27 cellular contexts compared by ENCODE assay signal in the genomic region with DNA sequence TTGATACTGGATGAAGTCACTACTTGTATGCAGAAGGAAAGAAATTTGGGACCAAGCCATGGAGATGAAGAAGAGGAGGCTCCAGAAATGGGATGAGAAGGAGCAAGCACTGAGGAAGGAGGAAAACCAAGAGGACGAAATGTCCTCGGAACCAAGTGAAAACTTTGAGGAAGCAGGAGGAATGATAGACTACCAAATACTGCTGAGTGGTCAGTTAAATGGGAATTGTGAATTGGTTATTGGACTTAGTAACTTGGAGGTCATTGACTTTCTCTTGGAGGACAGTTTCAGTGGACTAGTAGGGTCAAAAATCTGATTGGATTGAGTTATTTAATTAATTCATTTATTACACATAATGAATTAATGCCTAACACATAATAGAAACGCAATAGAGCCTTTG.
A peak's percentile ranks its signal among the peaks of the same experiment; 100 is the strongest.
DNase-seq lines count a peak whose midpoint lies in the region; ATAC-seq, FAIRE-seq and TF ChIP-seq lines count a peak whose summit lies in the region.
"Had no signal": no experiment of that assay in that cellular context is flagged by ENCODE, and none has a peak within 500 bp of the region (broad histone marks: within the 10 kb centered on the region; RNA-seq: fewer than 3 reads in every experiment).

No MANE protein-coding gene starts in this region.

- H3K18ac ChIP-seq in IMR-90 (ENCODE audit: low read depth, low read length) = no peak overlapping the region

- POLR2A ChIA-PET in HepG2 (lab: Yijun Ruan, JAX) = no interaction called here
- POLR2A ChIA-PET in IMR-90 (lab: Charles Lee; ENCODE audit: unreplicated experiment) = no interaction called here

- H2AK9ac ChIP-seq in IMR-90 (replicated peaks; ENCODE audit: low read depth, low read length, poor library complexity) = no peak overlapping the region

- H3K23ac ChIP-seq in IMR-90 (ENCODE audit: low read depth, low read length) = no peak overlapping the region

- H3K9me3 ChIP-seq in HepG2 (ENCODE audit: low read length) = peaks cover 21% of the 10 kb centered on the region
- no peaks in the 10 kb centered on the region for H3K9me3 ChIP-seq in right lobe of liver
- no peaks in the 10 kb centered on the region for H3K9me3 ChIP-seq in IMR-90 (ENCODE audit: control insufficient read depth, insufficient read depth, low read length)
- H3K9me3 ChIP-seq: BE2C, BLaER1 had no signal

- TF ChIP-seq CTCF in HepG2 (CRISPR knock-in tag; IDR thresholded peaks at IDR 0.05) = no peak
- TF ChIP-seq CTCF in right lobe of liver (IDR thresholded peaks at IDR 0.05) = no peak
- no peak for TF ChIP-seq CTCF in IMR-90 (conservative IDR thresholded peaks at IDR 0.05; ENCODE audit: low read depth, low read length)
- no peak for TF ChIP-seq CTCF in endothelial cell (IDR thresholded peaks at IDR 0.05; ENCODE audit: unreplicated experiment)
- TF ChIP-seq CTCF in foreskin fibroblast (IDR thresholded peaks at IDR 0.05; ENCODE audit: low read depth, low read length) = no peak

- no peaks in the 10 kb centered on the region for H3K27me3 Mint-ChIP-seq in endothelial cell (ENCODE audit: unreplicated experiment)
- H3K27me3 Mint-ChIP-seq in activated T-helper 1 cell treated with anti-CD3 and anti-CD28 coated beads, Interleukin-12 subunit alpha, Interleukin-12 subunit beta, Interleukin-2, Interleukin-4 antibody, amounts not matched to agents 30 ng/mL and 10 ng/mL and 1 ng/mL, durations not matched to agents 14 hours and 24 hours and 36 hours (ENCODE audit: insufficient read depth) = no peaks in the 10 kb centered on the region
- H3K27me3 Mint-ChIP-seq: CD4-positive, alpha-beta memory T cell; CD8-positive, alpha-beta memory T cell had no signal

- H2BK20ac ChIP-seq in IMR-90 (ENCODE audit: low read depth, low read length) = no peak overlapping the region

- no peak for TF ChIP-seq POLR2A in HepG2 (IDR thresholded peaks at IDR 0.05; ENCODE audit: insufficient read depth in 1 of 2, low read depth in 2 of 2, low read length in 2 of 2)
- TF ChIP-seq POLR2A in right lobe of liver (IDR thresholded peaks at IDR 0.05) = no peak
- no peak for TF ChIP-seq POLR2A in IMR-90 (IDR thresholded peaks at IDR 0.05; ENCODE audit: low read depth, low read length)

- H3K79me2 ChIP-seq in HepG2 (ENCODE audit: insufficient read depth, low read length) = no peaks in the 10 kb centered on the region

- H4K5ac ChIP-seq in IMR-90 (ENCODE audit: low read depth, low read length) = no peak overlapping the region

- TF ChIP-seq RAD21 in HepG2 (CRISPR knock-in tag; IDR thresholded peaks at IDR 0.05) (no peak), IMR-90 (IDR thresholded peaks at IDR 0.05; ENCODE audit: low read length) (no peak)

- H3K27ac Mint-ChIP-seq in endothelial cell (ENCODE audit: unreplicated experiment) = peak overlapping the region; percentile 9
- no peak overlapping the region for H3K27ac Mint-ChIP-seq in activated T-helper 1 cell treated with anti-CD3 and anti-CD28 coated beads, Interleukin-12 subunit alpha, Interleukin-12 subunit beta, Interleukin-2, Interleukin-4 antibody, amounts not matched to agents 30 ng/mL and 10 ng/mL and 1 ng/mL, durations not matched to agents 14 hours and 24 hours and 36 hours
- H3K27ac Mint-ChIP-seq: CD14-positive monocyte; CD4-positive, alpha-beta memory T cell; CD4-positive, CD25-positive, alpha-beta regulatory T cell; CD8-positive, alpha-beta memory T cell had no signal

- dilution Hi-C loops in IMR-90 (cut with HindIII; ENCODE audit: low sequenced_read_pairs, unreplicated experiment) = no loop called here

- H3K4me2 ChIP-seq in HepG2 (ENCODE audit: low read depth, low read length) (no peak overlapping the region), IMR-90 (ENCODE audit: low read depth, low read length) (no peak overlapping the region)
- H3K4me2 ChIP-seq: BLaER1 had no signal

- no peaks in the 10 kb centered on the region for H3K79me1 ChIP-seq in IMR-90 (ENCODE audit: low read depth in 1 of 2, low read length in 2 of 2)

- no peaks in the 10 kb centered on the region for H4K20me1 ChIP-seq in HepG2 (ENCODE audit: insufficient read depth, low read length)
- no peaks in the 10 kb centered on the region for H4K20me1 ChIP-seq in IMR-90 (ENCODE audit: insufficient read depth, low read length)
- H4K20me1 ChIP-seq: BLaER1 had no signal

- no peak overlapping the region for H3K56ac ChIP-seq in IMR-90 (ENCODE audit: extremely low read depth, insufficient read depth, low read length)

- intact Hi-C loops in HepG2 (cut with micrococcal nuclease; ENCODE audit: unreplicated experiment) (no loop called here), right lobe of liver (cut with DNase I) (no loop called here), IMR-90 (cut with micrococcal nuclease) (loop anchor here (2.0 kb wide), 1 partner anchor 541 kb away; no protein-coding TSS in a partner anchor)
- intact Hi-C loops in activated T-helper 1 cell treated with anti-CD3 and anti-CD28 coated beads, Interleukin-12 subunit alpha, Interleukin-12 subunit beta, Interleukin-2, Interleukin-4 antibody, amounts not matched to agents 30 ng/mL and 10 ng/mL and 1 ng/mL, durations not matched to agents 14 hours and 24 hours and 36 hours (cut with micrococcal nuclease) = no loop called here

- H3K4me1 Mint-ChIP-seq in endothelial cell (ENCODE audit: unreplicated experiment) = no peaks in the 10 kb centered on the region
- H3K4me1 Mint-ChIP-seq in activated T-helper 1 cell treated with anti-CD3 and anti-CD28 coated beads, Interleukin-12 subunit alpha, Interleukin-12 subunit beta, Interleukin-2, Interleukin-4 antibody, amounts not matched to agents 30 ng/mL and 10 ng/mL and 1 ng/mL, durations not matched to agents 14 hours and 24 hours and 36 hours (ENCODE audit: low read depth) = no peaks in the 10 kb centered on the region
- H3K4me1 Mint-ChIP-seq: CD14-positive monocyte; CD4-positive, alpha-beta memory T cell; CD4-positive, CD25-positive, alpha-beta regulatory T cell; CD8-positive, alpha-beta memory T cell had no signal

- BruUV-seq in HepG2 (replicated peaks; lab: Mats Ljungman, UMichigan) = no TSS peak
- BruUV-seq in IMR-90 (replicated peaks; lab: Mats Ljungman, UMichigan) = no TSS peak

- H3K36me3 Mint-ChIP-seq in endothelial cell (ENCODE audit: low read depth, unreplicated experiment) = no peaks in the 10 kb centered on the region
- H3K36me3 Mint-ChIP-seq in activated T-helper 1 cell treated with anti-CD3 and anti-CD28 coated beads, Interleukin-12 subunit alpha, Interleukin-12 subunit beta, Interleukin-2, Interleukin-4 antibody, amounts not matched to agents 30 ng/mL and 10 ng/mL and 1 ng/mL, durations not matched to agents 14 hours and 24 hours and 36 hours (ENCODE audit: low read depth) = no peaks in the 10 kb centered on the region
- H3K36me3 Mint-ChIP-seq: CD14-positive monocyte; CD4-positive, CD25-positive, alpha-beta regulatory T cell; CD8-positive, alpha-beta memory T cell had no signal

- H3K27me3 ChIP-seq in HepG2 (ENCODE audit: control insufficient read depth in 1 of 2, insufficient read depth in 2 of 2, low read length in 2 of 2) (no peaks in the 10 kb centered on the region), right lobe of liver (no peaks in the 10 kb centered on the region), IMR-90 (ENCODE audit: control insufficient read depth, insufficient read depth, low read length) (no peaks in the 10 kb centered on the region)
- H3K27me3 ChIP-seq: BLaER1 had no signal

- ATAC-seq in HepG2 (no peak), right lobe of liver (no peak), IMR-90 (ENCODE audit: low read depth) (no peak)
- ATAC-seq: GM12878 had no signal

- H3K4ac ChIP-seq in IMR-90 (ENCODE audit: low read depth, low read length) = no peak overlapping the region

- no peak overlapping the region for H3K14ac ChIP-seq in IMR-90 (replicated peaks; ENCODE audit: low read depth, low read length)

- H2BK120ac ChIP-seq in IMR-90 (ENCODE audit: low read depth, low read length) = no peak overlapping the region

- H3K9me1 ChIP-seq in IMR-90 (ENCODE audit: insufficient read depth, low read length) = no peaks in the 10 kb centered on the region

- FAIRE-seq in HepG2 (lab: Jason Lieb, UNC) (no peak), GM19239 (lab: Jason Lieb, UNC) (no peak)
- FAIRE-seq: GM12878, GM12892, GM18507 had no signal

- H3K27ac ChIP-seq in HepG2 (ENCODE audit: extremely low read length, insufficient read depth, low read length) = no peak overlapping the region
- no peak overlapping the region for H3K27ac ChIP-seq in right lobe of liver
- no peak overlapping the region for H3K27ac ChIP-seq in IMR-90 (ENCODE audit: insufficient read depth, low read length)
- H3K27ac ChIP-seq: 22Rv1, BLaER1 had no signal

- no peaks in the 10 kb centered on the region for H3K9me3 Mint-ChIP-seq in endothelial cell (ENCODE audit: unreplicated experiment)
- no peaks in the 10 kb centered on the region for H3K9me3 Mint-ChIP-seq in activated T-helper 1 cell treated with anti-CD3 and anti-CD28 coated beads, Interleukin-12 subunit alpha, Interleukin-12 subunit beta, Interleukin-2, Interleukin-4 antibody, amounts not matched to agents 30 ng/mL and 10 ng/mL and 1 ng/mL, durations not matched to agents 14 hours and 24 hours and 36 hours

- TF ChIP-seq EP300 in HepG2 (IDR thresholded peaks at IDR 0.05; ENCODE audit: low read depth in 2 of 2, low read length in 2 of 2) (no peak), HepG2 (CRISPR knock-in tag; IDR thresholded peaks at IDR 0.05; ENCODE audit: borderline replicate concordance) (no peak)

- H2AFZ ChIP-seq in HepG2 (ENCODE audit: low read length) (no peak overlapping the region), IMR-90 (replicated peaks; ENCODE audit: low read length, poor library complexity) (no peak overlapping the region)

- H2BK5ac ChIP-seq in IMR-90 (ENCODE audit: low read depth, low read length, poor library complexity, severe bottlenecking) = no peak overlapping the region

- no peak overlapping the region for H3K9ac ChIP-seq in HepG2 (ENCODE audit: insufficient read depth, low read depth, low read length)
- H3K9ac ChIP-seq in IMR-90 (ENCODE audit: low read depth, low read length) = no peak overlapping the region
- H3K9ac ChIP-seq: BLaER1 had no signal

- in situ Hi-C loops in HepG2 (cut with HindIII; ENCODE audit: extremely low pct_ligation_motif_present, low pct_unique_long_range_greater_than_20kb) (no loop called here), IMR-90 (cut with MboI; ENCODE audit: low sequenced_read_pairs) (no loop called here)

- H4K91ac ChIP-seq in IMR-90 (ENCODE audit: insufficient read depth, low read depth, low read length) = no peak overlapping the region

- H3K4me1 ChIP-seq in HepG2 (ENCODE audit: insufficient read depth, low read length) = no peaks in the 10 kb centered on the region
- H3K4me1 ChIP-seq in right lobe of liver = no peaks in the 10 kb centered on the region
- H3K4me1 ChIP-seq in IMR-90 (ENCODE audit: control insufficient read depth, insufficient read depth, low read length) = no peaks in the 10 kb centered on the region
- H3K4me1 ChIP-seq: BE2C, BLaER1 had no signal

- H4K8ac ChIP-seq in IMR-90 (ENCODE audit: low read depth in 2 of 2, low read length in 2 of 2) = no peak overlapping the region

- WGBS in HepG2 (ENCODE audit: low lambda C conversion rate) = 3% methylated on average over 3 of the region's 3 CpGs
- 62% methylated on average over 3 of the region's 3 CpGs for WGBS in right lobe of liver (ENCODE audit: insufficient coverage, low coverage, low lambda C conversion rate, missing lambda C conversion rate)
- 87% methylated on average over 2 of the region's 3 CpGs; no CpG with 5 or more reads in 1 of the 2 experiments for WGBS in IMR-90 (ENCODE audit: extremely low coverage in 2 of 2, insufficient read length in 1 of 2), 2 experiments

- CTCF ChIA-PET in HepG2 (lab: Yijun Ruan, JAX; ENCODE audit: low intra/inter-chr PET ratio, low total read pairs) (no interaction called here), IMR-90 (lab: Yijun Ruan, JAX) (interaction anchor here (1.1 kb wide), 1 partner anchor 9 kb away, joined by 3 read pairs; no protein-coding TSS in a partner anchor)

- no peak overlapping the region for H3K4me3 Mint-ChIP-seq in endothelial cell (ENCODE audit: unreplicated experiment)
- no peak overlapping the region for H3K4me3 Mint-ChIP-seq in activated T-helper 1 cell treated with anti-CD3 and anti-CD28 coated beads, Interleukin-12 subunit alpha, Interleukin-12 subunit beta, Interleukin-2, Interleukin-4 antibody, amounts not matched to agents 30 ng/mL and 10 ng/mL and 1 ng/mL, durations not matched to agents 14 hours and 24 hours and 36 hours
- H3K4me3 Mint-ChIP-seq: CD14-positive monocyte; CD4-positive, alpha-beta memory T cell; CD4-positive, CD25-positive, alpha-beta regulatory T cell; CD8-positive, alpha-beta memory T cell had no signal

- H3K4me3 ChIP-seq in HepG2 (replicated peaks in 1 of 3; ENCODE audit: insufficient read depth in 1 of 3, low read depth in 2 of 3, low read length in 3 of 3) (no peak overlapping the region), right lobe of liver (no peak overlapping the region), IMR-90 (ENCODE audit: insufficient read depth, low read depth, low read length) (no peak overlapping the region), foreskin fibroblast (ENCODE audit: low read depth in 1 of 2, low read length in 2 of 2) (no peak overlapping the region)
- H3K4me3 ChIP-seq: BLaER1, GM12878 had no signal

- no peak for DNase-seq in HepG2 (ENCODE audit: low spot score)
- DNase-seq in right lobe of liver = no peak
- DNase-seq in IMR-90 = no peak
- no peak for DNase-seq in endothelial cell (ENCODE audit: low spot score)
- DNase-seq in GM19239 (ENCODE audit: insufficient read length, low spot score) = no peak
- DNase-seq in foreskin fibroblast = no peak
- DNase-seq in activated T-helper 1 cell treated with anti-CD3 and anti-CD28 coated beads, Interleukin-12 subunit alpha, Interleukin-12 subunit beta, Interleukin-2, Interleukin-4 antibody, amounts not matched to agents 30 ng/mL and 10 ng/mL and 1 ng/mL, durations not matched to agents 14 hours and 24 hours and 36 hours (ENCODE audit: low spot score) = no peak
- DNase-seq: ACHN; BE2C; C1 segment of cervical spinal cord; CD4-positive, alpha-beta memory T cell; CD4-positive, CD25-positive, alpha-beta regulatory T cell; CD8-positive, alpha-beta memory T cell; COR-L47; DMS 273 treated with DMSO at 0.1 percent for 48 hours; DMS153; DMS53; DMS79; DND-41; EL; GDM1 had no signal

- no peak overlapping the region for H2BK15ac ChIP-seq in IMR-90 (ENCODE audit: low read depth, low read length)

- no peaks in the 10 kb centered on the region for H3K36me3 ChIP-seq in HepG2 (replicated peaks in 1 of 2; ENCODE audit: control insufficient read depth in 1 of 2, insufficient read depth in 2 of 2, low read length in 2 of 2)
- H3K36me3 ChIP-seq in right lobe of liver = no peaks in the 10 kb centered on the region
- no peaks in the 10 kb centered on the region for H3K36me3 ChIP-seq in IMR-90 (ENCODE audit: control insufficient read depth, insufficient read depth, low read length)
- H3K36me3 ChIP-seq: BE2C, BLaER1 had no signal

- H2AK5ac ChIP-seq in IMR-90 (ENCODE audit: low read depth, low read length) = no peak overlapping the region
